Comparison of ENCODE assay signal across 21 cellular contexts in the genomic region with DNA sequence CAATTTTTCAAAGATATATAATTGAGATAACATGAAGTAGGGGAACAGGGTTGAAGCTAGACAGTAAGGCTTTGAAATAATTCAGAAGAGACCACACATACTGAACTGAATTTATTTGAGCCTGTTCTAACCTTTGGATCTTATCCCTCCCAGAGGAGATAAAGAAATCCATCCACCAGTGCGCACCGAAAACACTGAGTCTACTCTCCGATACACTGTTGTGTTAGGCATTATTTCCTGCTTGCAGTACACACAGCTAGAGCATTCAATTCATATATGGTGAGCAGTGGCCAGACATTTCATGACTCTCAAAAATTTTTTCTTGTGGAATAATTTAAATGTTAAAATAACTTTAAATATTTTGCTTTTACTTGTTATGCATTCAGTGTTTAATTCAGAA.
DNase-seq lines count a peak whose midpoint lies in the region; ATAC-seq, FAIRE-seq and TF ChIP-seq lines count a peak whose summit lies in the region.
"Had no signal": no experiment of that assay in that cellular context is flagged by ENCODE, and none has a peak within 500 bp of the region (broad histone marks: within the 10 kb centered on the region; RNA-seq: fewer than 3 reads in every experiment).

No MANE protein-coding gene starts in this region.

- H3K9me3 ChIP-seq in small intestine (ENCODE audit: control insufficient read depth, low read depth), result no peaks in the 10 kb centered on the region

- no peaks in the 10 kb centered on the region for H3K36me3 Mint-ChIP-seq in activated CD8-positive, alpha-beta T cell treated with anti-CD3 and anti-CD28 coated beads for 36 hours (ENCODE audit: low read depth)
- no peaks in the 10 kb centered on the region for H3K36me3 Mint-ChIP-seq in naive thymus-derived CD8-positive, alpha-beta T cell
- H3K36me3 Mint-ChIP-seq: CD8-positive, alpha-beta T cell had no signal

- H3K27me3 Mint-ChIP-seq in activated CD8-positive, alpha-beta T cell treated with anti-CD3 and anti-CD28 coated beads for 36 hours, result peaks cover 2% of the 10 kb centered on the region
- peaks cover 0 to 3% (median 0%) of the 10 kb centered on the region in 5 donors for H3K27me3 Mint-ChIP-seq in naive thymus-derived CD8-positive, alpha-beta T cell
- H3K27me3 Mint-ChIP-seq: B cell had no signal

- ATAC-seq in left colon, result peak; percentile 64
- ATAC-seq in GM18861 (IDR thresholded peaks at IDR 0.05; ENCODE audit: unreplicated experiment), result no peak
- no peak for ATAC-seq in activated CD8-positive, alpha-beta T cell treated with anti-CD3 and anti-CD28 coated beads for 36 hours
- ATAC-seq in naive thymus-derived CD8-positive, alpha-beta T cell, result no peak
- ATAC-seq: CD8-positive, alpha-beta T cell; HCT116 had no signal

- no peak overlapping the region for H3K4me3 Mint-ChIP-seq in activated CD8-positive, alpha-beta T cell treated with anti-CD3 and anti-CD28 coated beads for 36 hours
- no peak overlapping the region for H3K4me3 Mint-ChIP-seq in naive thymus-derived CD8-positive, alpha-beta T cell
- H3K4me3 Mint-ChIP-seq: B cell; CD8-positive, alpha-beta T cell; HFFc6 had no signal

- no peaks in the 10 kb centered on the region for H3K4me1 ChIP-seq in small intestine (ENCODE audit: control insufficient read depth in 2 of 2, insufficient read depth in 1 of 2, low read depth in 1 of 2, low read length in 1 of 2)
- H3K4me1 ChIP-seq: BLaER1 treated with 17β-estradiol and CSF1 and Interleukin-3, amounts not matched to agents 10 nM and 100 nM had no signal

- no peak for TF ChIP-seq CTCF in 22Rv1 (IDR thresholded peaks at IDR 0.05)
- TF ChIP-seq CTCF in activated CD8-positive, alpha-beta T cell treated with anti-CD3 and anti-CD28 coated beads for 36 hours (IDR thresholded peaks at IDR 0.05), result no peak

- 17 to 63% (median 53%) methylated on average over 3 of the region's 3 CpGs for WGBS in small intestine, 3 donors

- H3K27ac Mint-ChIP-seq in activated CD8-positive, alpha-beta T cell treated with anti-CD3 and anti-CD28 coated beads for 36 hours, result no peak overlapping the region
- no peak overlapping the region for H3K27ac Mint-ChIP-seq in naive thymus-derived CD8-positive, alpha-beta T cell
- H3K27ac Mint-ChIP-seq: B cell; CD8-positive, alpha-beta T cell; HFFc6 had no signal

- peaks cover 2% of the 10 kb centered on the region for H3K9me3 Mint-ChIP-seq in activated CD8-positive, alpha-beta T cell treated with anti-CD3 and anti-CD28 coated beads for 36 hours
- peaks cover 0 to 8% (median 2%) of the 10 kb centered on the region in 9 donors for H3K9me3 Mint-ChIP-seq in naive thymus-derived CD8-positive, alpha-beta T cell
- H3K9me3 Mint-ChIP-seq: CD8-positive, alpha-beta T cell had no signal

- no peaks in the 10 kb centered on the region for H3K36me3 ChIP-seq in small intestine (ENCODE audit: control insufficient read depth in 2 of 2, insufficient read depth in 2 of 2, low read length in 2 of 2)
- H3K36me3 ChIP-seq: BLaER1 treated with 17β-estradiol and CSF1 and Interleukin-3, amounts not matched to agents 10 nM and 100 nM had no signal

- POLR2A ChIA-PET in activated CD8-positive, alpha-beta T cell treated with anti-CD3 and anti-CD28 coated beads for 36 hours (lab: Charles Lee), result no interaction called here
- POLR2A ChIA-PET in naive thymus-derived CD8-positive, alpha-beta T cell (lab: Charles Lee), result no interaction called here

- H3K4me3 ChIP-seq in small intestine (ENCODE audit: low read depth in 1 of 2, low read length in 2 of 2), result no peak overlapping the region
- H3K4me3 ChIP-seq: BLaER1 treated with 17β-estradiol and CSF1 and Interleukin-3, amounts not matched to agents 10 nM and 100 nM had no signal

- DNase-seq in HuH-7.5 (ENCODE audit: low spot score) (peak; percentile 31), left colon (no peak), small intestine (peak; percentile 37)
- DNase-seq in activated CD8-positive, alpha-beta T cell treated with anti-CD3 and anti-CD28 coated beads for 36 hours, result no peak
- DNase-seq in naive thymus-derived CD8-positive, alpha-beta T cell, result no peak
- DNase-seq: CD8-positive, alpha-beta T cell; DMS 273 treated with DMSO at 0.1 percent for 48 hours; DMS53; DND-41; EL; GOT3; H7; HFFc6 had no signal

- intact Hi-C loops in left colon (cut with DNase I, micrococcal nuclease), result no loop called here
- intact Hi-C loops in activated CD8-positive, alpha-beta T cell treated with anti-CD3 and anti-CD28 coated beads for 36 hours (cut with micrococcal nuclease), result no loop called here

- no peak for FAIRE-seq in small intestine (lab: Jason Lieb, UNC)
- FAIRE-seq: GM12891, GM18507, HTR-8/SVneo had no signal

- H3K27ac ChIP-seq in 22Rv1, result peak overlapping the region; percentile 55
- peak overlapping the region in 1 of 2 donors; percentile 20 for H3K27ac ChIP-seq in small intestine (ENCODE audit: low read depth in 1 of 2, low read length in 1 of 2)
- H3K27ac ChIP-seq: BLaER1 treated with 17β-estradiol and CSF1 and Interleukin-3, amounts not matched to agents 10 nM and 100 nM had no signal

- no peaks in the 10 kb centered on the region for H3K4me1 Mint-ChIP-seq in activated CD8-positive, alpha-beta T cell treated with anti-CD3 and anti-CD28 coated beads for 36 hours (ENCODE audit: low read depth)
- H3K4me1 Mint-ChIP-seq in naive thymus-derived CD8-positive, alpha-beta T cell, result no peaks in the 10 kb centered on the region
- H3K4me1 Mint-ChIP-seq: B cell had no signal

- CTCF ChIA-PET in activated CD8-positive, alpha-beta T cell treated with anti-CD3 and anti-CD28 coated beads for 36 hours (lab: Charles Lee), result interaction anchor here (0.6 kb wide), 1 partner anchor 493 kb away, joined by 3 read pairs; no protein-coding TSS in a partner anchor

- no peaks in the 10 kb centered on the region for H3K27me3 ChIP-seq in small intestine (ENCODE audit: control insufficient read depth in 2 of 2, insufficient read depth in 2 of 2, low read length in 2 of 2)
- H3K27me3 ChIP-seq: BLaER1 treated with 17β-estradiol and CSF1 and Interleukin-3, amounts not matched to agents 10 nM and 100 nM had no signal

Comparison
In these comparisons a context has a peak if more than half of its experiments do, and no peak if none do; other contexts are left out.
1. DNase-seq: peak in HuH-7.5 (single experiment) and small intestine (single experiment); none in left colon (0 of 2), activated CD8-positive, alpha-beta T cell treated with anti-CD3 and anti-CD28 coated beads for 36 hours (single experiment) and naive thymus-derived CD8-positive, alpha-beta T cell (0 of 10).